Comparison of ENCODE assay signal across 11 cellular contexts in genomic region chr9:127974769-127975261, GRCh38. TPM values are rescaled to one million over a fixed set of nuclear protein-coding genes. Genes with fewer than 3 reads are reported as not detected.
DNase-seq lines count a peak whose midpoint lies in the region; ATAC-seq and TF ChIP-seq lines count a peak whose summit lies in the region.
"Had no signal": no experiment of that assay in that cellular context is flagged by ENCODE, and none has a peak within 500 bp of the region (broad histone marks: within the 10 kb centered on the region; RNA-seq: fewer than 3 reads in every experiment).

No MANE protein-coding gene starts in this region.

- no peaks in the 10 kb centered on the region for H3K36me3 ChIP-seq in smooth muscle cell (ENCODE audit: low read depth)

- H3K79me2 ChIP-seq in smooth muscle cell (ENCODE audit: low read depth) = peaks cover 95% of the 10 kb centered on the region

- H4K20me1 ChIP-seq in smooth muscle cell (ENCODE audit: low read depth) = peaks cover 93% of the 10 kb centered on the region

- TF ChIP-seq CTCF in smooth muscle cell (IDR thresholded peaks at IDR 0.05; ENCODE audit: borderline replicate concordance, insufficient read depth, poor library complexity, severe bottlenecking) = no peak
- no peak for TF ChIP-seq CTCF in natural killer cell (IDR thresholded peaks at IDR 0.05)

- peak overlapping the region; percentile 51 for H3K4me2 ChIP-seq in smooth muscle cell
- H3K4me2 ChIP-seq: KMS-11 had no signal

- POLR2A ChIA-PET in activated CD4-positive, alpha-beta memory T cell treated with anti-CD3 and anti-CD28 coated beads, Interleukin-2, amount 10 ng/mL, durations not matched to agents 7 days and 5 days (lab: Charles Lee) = interaction anchor here (1.0 to 15.3 kb wide), 3 partner anchors 8 to 52 kb away, joined by 4 to 465 read pairs (median 8); no protein-coding TSS in a partner anchor

- H3K4me1 ChIP-seq in smooth muscle cell (ENCODE audit: low read depth) = peaks cover 34% of the 10 kb centered on the region

- no peak overlapping the region for H2AFZ ChIP-seq in smooth muscle cell (ENCODE audit: low read depth)

- H3K4me3 ChIP-seq in smooth muscle cell = no peak overlapping the region
- H3K4me3 ChIP-seq: SK-N-MC had no signal

- DNase-seq in EH (ENCODE audit: low read depth) (peak; percentile 48), left cardiac atrium (peak; percentile 61), smooth muscle cell (lab: John Stamatoyannopoulos, UW; ENCODE audit: unreplicated experiment) (no peak), NCI-H524 treated with DMSO at 0.1 percent for 48 hours (lab: John Stamatoyannopoulos, UW) (no peak), T1000 (lab: John Stamatoyannopoulos, UW) (no peak), natural killer cell (no peak)
- no peak for DNase-seq in activated CD4-positive, alpha-beta memory T cell treated with anti-CD3 and anti-CD28 coated beads, Interleukin-2, amount 10 ng/mL, durations not matched to agents 7 days and 5 days

- intact Hi-C loops in left cardiac atrium (cut with DNase I) (no loop called here), natural killer cell (cut with micrococcal nuclease) (no loop called here)

- peak overlapping the region; percentile 61 for H3K27ac Mint-ChIP-seq in activated CD4-positive, alpha-beta memory T cell treated with anti-CD3 and anti-CD28 coated beads, Interleukin-2, amount 10 ng/mL, durations not matched to agents 7 days and 5 days
- H3K27ac Mint-ChIP-seq in natural killer cell = no peak overlapping the region

- peak; percentile 7 to 17 for ATAC-seq in left cardiac atrium
- ATAC-seq in GM21423 (IDR thresholded peaks at IDR 0.05; ENCODE audit: unreplicated experiment) = no peak
- no peak for ATAC-seq in natural killer cell
- ATAC-seq: HCT116 had no signal

- H3F3A ChIP-seq in smooth muscle cell (ENCODE audit: low read depth) = peaks cover 10% of the 10 kb centered on the region

- H3K9ac ChIP-seq in smooth muscle cell (ENCODE audit: low read depth) = no peak overlapping the region
- H3K9ac ChIP-seq: KMS-11 had no signal

- no peaks in the 10 kb centered on the region for H3K9me3 ChIP-seq in smooth muscle cell (replicated peaks; ENCODE audit: low read depth)

- no peaks in the 10 kb centered on the region for H3K27me3 Mint-ChIP-seq in activated CD4-positive, alpha-beta memory T cell treated with anti-CD3 and anti-CD28 coated beads, Interleukin-2, amount 10 ng/mL, durations not matched to agents 7 days and 5 days
- no peaks in the 10 kb centered on the region for H3K27me3 Mint-ChIP-seq in natural killer cell (ENCODE audit: low read depth in 2 of 2)

- H3K27ac ChIP-seq in smooth muscle cell (ENCODE audit: low read depth) = no peak overlapping the region
- H3K27ac ChIP-seq: KMS-11, SK-N-MC had no signal

- H3K27me3 ChIP-seq in smooth muscle cell (ENCODE audit: low read depth) = no peaks in the 10 kb centered on the region

- peaks cover 81% of the 10 kb centered on the region for H3K4me1 Mint-ChIP-seq in activated CD4-positive, alpha-beta memory T cell treated with anti-CD3 and anti-CD28 coated beads, Interleukin-2, amount 10 ng/mL, durations not matched to agents 7 days and 5 days
- H3K4me1 Mint-ChIP-seq in natural killer cell = peaks cover 21 to 42% of the 10 kb centered on the region in 2 donors

- CTCF ChIA-PET in activated CD4-positive, alpha-beta memory T cell treated with anti-CD3 and anti-CD28 coated beads, Interleukin-2, amount 10 ng/mL, durations not matched to agents 7 days and 5 days (lab: Charles Lee) = interaction anchor here (2.8 to 15.1 kb wide), 3 partner anchors 19 to 56 kb away, joined by 9 to 178 read pairs (median 44); no protein-coding TSS in a partner anchor

- peaks cover 55% of the 10 kb centered on the region for H3K36me3 Mint-ChIP-seq in activated CD4-positive, alpha-beta memory T cell treated with anti-CD3 and anti-CD28 coated beads, Interleukin-2, amount 10 ng/mL, durations not matched to agents 7 days and 5 days (ENCODE audit: low read depth)
- no peaks in the 10 kb centered on the region for H3K36me3 Mint-ChIP-seq in natural killer cell

- peak overlapping the region; percentile 91 for H3K4me3 Mint-ChIP-seq in activated CD4-positive, alpha-beta memory T cell treated with anti-CD3 and anti-CD28 coated beads, Interleukin-2, amount 10 ng/mL, durations not matched to agents 7 days and 5 days
- no peak overlapping the region for H3K4me3 Mint-ChIP-seq in natural killer cell

- 65% methylated on average over 10 of the region's 10 CpGs for WGBS in smooth muscle cell (ENCODE audit: low lambda C conversion rate)

- H3K9me3 Mint-ChIP-seq in activated CD4-positive, alpha-beta memory T cell treated with anti-CD3 and anti-CD28 coated beads, Interleukin-2, amount 10 ng/mL, durations not matched to agents 7 days and 5 days = no peaks in the 10 kb centered on the region
- H3K9me3 Mint-ChIP-seq in natural killer cell = no peaks in the 10 kb centered on the region

RNA-seq across cellular contexts. Expression of gene EEIG1, which starts 6.0 kb away (rescaled TPM):
- 100 to 1,000 TPM; 212 to 218 TPM for total RNA-seq in activated CD4-positive, alpha-beta memory T cell treated with anti-CD3 and anti-CD28 coated beads, Interleukin-2, amount 10 ng/mL, durations not matched to agents 7 days and 5 days
- 10 to 100 TPM; 24.9 to 27.3 TPM for total RNA-seq in left cardiac atrium
- total RNA-seq in smooth muscle cell = 9.2 and 21.2 TPM in 2 replicates
- 18.1 and 19.4 TPM in 2 replicates for polyA plus RNA-seq in smooth muscle cell
- total RNA-seq in natural killer cell = 10 to 100 TPM; 10.3 to 36.0 (median 28.2) TPM

RNA-seq across cellular contexts. Expression of gene DPM2, which starts 37.2 kb away (rescaled TPM):
- 10 to 100 TPM; 48.2 TPM for total RNA-seq in activated CD4-positive, alpha-beta memory T cell treated with anti-CD3 and anti-CD28 coated beads, Interleukin-2, amount 10 ng/mL, durations not matched to agents 7 days and 5 days
- total RNA-seq in left cardiac atrium (10 to 100 TPM; 14.7 to 18.3 TPM), smooth muscle cell (23.6 and 26.0 TPM in 2 replicates), natural killer cell (10 to 100 TPM; 22.9 to 31.4 (median 24.1) TPM)
- polyA plus RNA-seq in smooth muscle cell = 68.5 and 72.8 TPM in 2 replicates

RNA-seq across cellular contexts. Expression of gene PIP5KL1, which starts 44.2 kb away (rescaled TPM):
- 1 to 10 TPM; 1.5 to 1.9 TPM for total RNA-seq in activated CD4-positive, alpha-beta memory T cell treated with anti-CD3 and anti-CD28 coated beads, Interleukin-2, amount 10 ng/mL, durations not matched to agents 7 days and 5 days
- total RNA-seq in left cardiac atrium (under 1 TPM; 0.50 to 0.99 TPM), smooth muscle cell (1.1 and 9.2 TPM in 2 replicates), natural killer cell (1 to 10 TPM in 1 of 3 donors, under 1 TPM in 2; 0.52 to 1.4 (median 0.97) TPM)
- polyA plus RNA-seq in smooth muscle cell = 2.7 and 9.7 TPM in 2 replicates

RNA-seq across cellular contexts. Expression of gene ST6GALNAC4, which starts 58.0 kb away (rescaled TPM):
- total RNA-seq in activated CD4-positive, alpha-beta memory T cell treated with anti-CD3 and anti-CD28 coated beads, Interleukin-2, amount 10 ng/mL, durations not matched to agents 7 days and 5 days = 10 to 100 TPM; 19.4 to 21.5 TPM
- 10 to 100 TPM; 35.8 to 49.9 TPM for total RNA-seq in left cardiac atrium
- 5.3 and 22.5 TPM in 2 replicates for total RNA-seq in smooth muscle cell
- polyA plus RNA-seq in smooth muscle cell = 12.1 and 13.6 TPM in 2 replicates
- total RNA-seq in natural killer cell = 10 to 100 TPM; 18.8 to 33.0 (median 20.4) TPM

Comparison
In these comparisons a context has a peak if more than half of its experiments do, and no peak if none do; other contexts are left out.
1. DNase-seq: peak in EH (single experiment) and left cardiac atrium (single experiment); none in activated CD4-positive, alpha-beta memory T cell treated with anti-CD3 and anti-CD28 coated beads, Interleukin-2, amount 10 ng/mL, durations not matched to agents 7 days and 5 days (single experiment), smooth muscle cell (single experiment), NCI-H524 treated with DMSO at 0.1 percent for 48 hours (single experiment), T1000 (single experiment) and natural killer cell (single experiment).
2. ATAC-seq: peak in left cardiac atrium (2 of 2); none in GM21423 (single experiment) and natural killer cell (0 of 3).